Comparison of ENCODE assay signal across 34 cellular contexts in genomic region chr20:62164879-62165761, GRCh38. TPM values are rescaled to one million over a fixed set of nuclear protein-coding genes. Genes with fewer than 3 reads are reported as not detected.
"Had no signal": no experiment of that assay in that cellular context is flagged by ENCODE, and none has a peak within 500 bp of the region (broad histone marks: within the 10 kb centered on the region; RNA-seq: fewer than 3 reads in every experiment).

No MANE protein-coding gene starts in this region.

- H3K27ac ChIP-seq: epithelial cell of prostate, esophagus squamous epithelium, left lung, lower lobe of right lung, skin epidermis, thoracic aorta, WERI-Rb-1 had no signal

- H3K4me3 ChIP-seq: esophagus squamous epithelium, left lung, lower lobe of right lung, skin epidermis, thoracic aorta had no signal

- H3K4me3 Mint-ChIP-seq: activated naive CD8-positive, alpha-beta T cell treated with anti-CD3 and anti-CD28 coated beads, Interleukin-2, amount 50 U/mL, for 24 hours; natural killer cell; stimulated activated effector memory CD8-positive, alpha-beta T cell treated with anti-CD3 and anti-CD28 coated beads, Interleukin-12 subunit alpha, Interleukin-12 subunit beta, amount 100 ng/mL, for 72 hours; stimulated activated naive CD8-positive, alpha-beta T cell treated with anti-CD3 and anti-CD28 coated beads, Interleukin-15, Interleukin-2, amounts not matched to agents 100 ng/mL and 50 ng/mL, for 24 hours; T-helper 17 cell had no signal

- H3K27me3 Mint-ChIP-seq: activated naive CD8-positive, alpha-beta T cell treated with anti-CD3 and anti-CD28 coated beads, Interleukin-2, amount 50 U/mL, for 24 hours; progenitor cell of endocrine pancreas; stimulated activated naive CD8-positive, alpha-beta T cell treated with anti-CD3 and anti-CD28 coated beads, Interleukin-15, Interleukin-2, amounts not matched to agents 100 ng/mL and 50 ng/mL, for 24 hours; T-helper 17 cell had no signal

- H3K4me1 Mint-ChIP-seq: natural killer cell, T-helper 17 cell had no signal

- H3K9me3 Mint-ChIP-seq: activated naive CD8-positive, alpha-beta T cell treated with anti-CD3 and anti-CD28 coated beads, Interleukin-2, amount 50 U/mL, for 24 hours; natural killer cell; stimulated activated effector memory CD8-positive, alpha-beta T cell treated with anti-CD3 and anti-CD28 coated beads, Interleukin-12 subunit alpha, Interleukin-12 subunit beta, amount 100 ng/mL, for 72 hours; stimulated activated naive CD8-positive, alpha-beta T cell treated with anti-CD3 and anti-CD28 coated beads, Interleukin-15, Interleukin-2, amounts not matched to agents 100 ng/mL and 50 ng/mL, for 24 hours had no signal

- H3K36me3 Mint-ChIP-seq: natural killer cell had no signal

- ATAC-seq: activated CD4-positive, CD25-positive, alpha-beta regulatory T cell treated with anti-CD3 and anti-CD28 coated beads, Interleukin-2, amount 50 U/mL, for 24 hours; activated naive CD8-positive, alpha-beta T cell treated with anti-CD3 and anti-CD28 coated beads, Interleukin-2, amount 50 U/mL, for 24 hours; left lung; lower lobe of right lung; natural killer cell; stimulated activated effector memory CD8-positive, alpha-beta T cell treated with anti-CD3 and anti-CD28 coated beads, Interleukin-12 subunit alpha, Interleukin-12 subunit beta, amount 100 ng/mL, for 72 hours; T-helper 17 cell had no signal

- DNase-seq: activated CD4-positive, alpha-beta T cell treated with anti-CD3 and anti-CD28 coated beads for 48 hours; activated CD4-positive, alpha-beta T cell treated with anti-CD3 and anti-CD28 coated beads, Interleukin-2, amount 50 U/mL, for 48 hours; activated CD8-positive, alpha-beta memory T cell treated with anti-CD3 and anti-CD28 coated beads for 24 hours; activated effector memory CD4-positive, alpha-beta T cell treated with Interleukin-2 at 50 U/mL for 16 hours; activated naive CD4-positive, alpha-beta T cell treated with anti-CD3 and anti-CD28 coated beads, Interleukin-2, amount 50 U/mL, for 16 hours; activated naive CD8-positive, alpha-beta T cell treated with anti-CD3 and anti-CD28 coated beads, Interleukin-2, amount 50 U/mL, for 24 hours; amygdala; cortex of kidney; esophagus squamous epithelium; foreskin melanocyte; lower lobe of right lung; natural killer cell; stimulated activated CD4-positive, alpha-beta T cell treated with anti-CD3 and anti-CD28 coated beads, Interleukin-4, amount 100 ng/mL, for 24 hours; T1000; trophoblast cell; WERI-Rb-1 had no signal

- H3K9me3 ChIP-seq: esophagus squamous epithelium, left lung, lower lobe of right lung, thoracic aorta had no signal

- FAIRE-seq: islet of Langerhans, urothelium cell line had no signal

- H3K4me1 ChIP-seq: left lung, lower lobe of right lung had no signal

- H3K27ac Mint-ChIP-seq: activated naive CD8-positive, alpha-beta T cell treated with anti-CD3 and anti-CD28 coated beads, Interleukin-2, amount 50 U/mL, for 24 hours; natural killer cell; progenitor cell of endocrine pancreas; stimulated activated effector memory CD8-positive, alpha-beta T cell treated with anti-CD3 and anti-CD28 coated beads, Interleukin-12 subunit alpha, Interleukin-12 subunit beta, amount 100 ng/mL, for 72 hours; stimulated activated naive CD8-positive, alpha-beta T cell treated with anti-CD3 and anti-CD28 coated beads, Interleukin-15, Interleukin-2, amounts not matched to agents 100 ng/mL and 50 ng/mL, for 24 hours; T-helper 17 cell had no signal

- H3K27me3 ChIP-seq: esophagus squamous epithelium, left lung had no signal

RNA-seq across cellular contexts. Expression of gene HRH3, which starts 55.0 kb away (rescaled TPM):
- total RNA-seq: chondrocyte, esophagus squamous epithelium, glomerular endothelial cell, left lung, lower lobe of right lung, mononuclear cell, natural killer cell, osteocyte, renal cortical epithelial cell, sciatic nerve, subcutaneous adipose tissue, T-helper 17 cell, thoracic aorta had no signal
